9 cellular contexts compared by ENCODE assay signal in genomic region chr7:137847418-137848050, GRCh38. TPM values are rescaled to one million over a fixed set of nuclear protein-coding genes. Genes with fewer than 3 reads are reported as not detected.
A peak's percentile ranks its signal among the peaks of the same experiment; 100 is the strongest.
DNase-seq lines count a peak whose midpoint lies in the region; ATAC-seq and TF ChIP-seq lines count a peak whose summit lies in the region.
"Had no signal": no experiment of that assay in that cellular context is flagged by ENCODE, and none has a peak within 500 bp of the region (broad histone marks: within the 10 kb centered on the region; RNA-seq: fewer than 3 reads in every experiment).

No MANE protein-coding gene starts in this region.

- H3K23ac ChIP-seq in IMR-90 (ENCODE audit: low read depth, low read length): no peak overlapping the region

- H3K4ac ChIP-seq in IMR-90 (ENCODE audit: low read depth, low read length): no peak overlapping the region

- TF ChIP-seq CTCF in GM13977 (IDR thresholded peaks at IDR 0.05; ENCODE audit: extremely low read depth, insufficient read depth, missing control alignments) (no peak), IMR-90 (conservative IDR thresholded peaks at IDR 0.05; ENCODE audit: low read depth, low read length) (no peak), gastroesophageal sphincter (IDR thresholded peaks at IDR 0.05) (no peak), gastrocnemius medialis (IDR thresholded peaks at IDR 0.05 in 4 of 5, conservative IDR thresholded peaks at IDR 0.05 in 1 of 5) (no peak)

- no peaks in the 10 kb centered on the region; the same call in 1 of the 2 replicates for H3K27me3 ChIP-seq in IMR-90 (ENCODE audit: control insufficient read depth, insufficient read depth, low read length)
- H3K27me3 ChIP-seq in gastroesophageal sphincter: peaks cover 46% of the 10 kb centered on the region
- H3K27me3 ChIP-seq in gastrocnemius medialis: peaks cover 31 to 35% (median 32%) of the 10 kb centered on the region in 3 donors

- DNase-seq in GM13977 (ENCODE audit: low spot score) (peak; percentile 48), IMR-90 (no peak), gastrocnemius medialis (no peak), NCI-H1048 (lab: John Stamatoyannopoulos, UW) (no peak), HCEC 1CT (no peak), NCI-H1436 (lab: John Stamatoyannopoulos, UW) (no peak)

- H4K20me1 ChIP-seq in IMR-90 (ENCODE audit: insufficient read depth, low read length): no peaks in the 10 kb centered on the region; the same call in 1 of the 2 replicates

- H3K9me1 ChIP-seq in IMR-90 (ENCODE audit: insufficient read depth, low read length): peaks cover 7% of the 10 kb centered on the region; the same call in 1 of the 2 replicates

- H3K18ac ChIP-seq in IMR-90 (ENCODE audit: low read depth, low read length): no peak overlapping the region

- H3K9me3 ChIP-seq in IMR-90 (ENCODE audit: control insufficient read depth, insufficient read depth, low read length) (no peaks in the 10 kb centered on the region), gastroesophageal sphincter (no peaks in the 10 kb centered on the region), gastrocnemius medialis (no peaks in the 10 kb centered on the region)

- peak overlapping the region; percentile 77 for H3K4me2 ChIP-seq in IMR-90 (ENCODE audit: low read depth, low read length)

- 21% methylated on average over 19 of the region's 31 CpGs; no CpG with 5 or more reads in 1 of the 2 experiments for WGBS in IMR-90 (ENCODE audit: extremely low coverage in 2 of 2, insufficient read length in 1 of 2), 2 experiments
- 23 to 44% methylated on average over 11 to 20 of the region's 31 CpGs for WGBS in gastroesophageal sphincter (ENCODE audit: low coverage in 1 of 2), 2 donors

- POLR2A ChIA-PET in IMR-90 (lab: Charles Lee; ENCODE audit: unreplicated experiment): no interaction called here

- no peak for ATAC-seq in IMR-90 (ENCODE audit: low read depth)
- ATAC-seq in gastroesophageal sphincter: no peak
- no peak for ATAC-seq in gastrocnemius medialis
- ATAC-seq in GM18867 (IDR thresholded peaks at IDR 0.05; ENCODE audit: unreplicated experiment): no peak

- no peak overlapping the region for H3K14ac ChIP-seq in IMR-90 (replicated peaks; ENCODE audit: low read depth, low read length)

- H4K91ac ChIP-seq in IMR-90 (ENCODE audit: insufficient read depth, low read depth, low read length): no peak overlapping the region

- H2BK5ac ChIP-seq in IMR-90 (ENCODE audit: low read depth, low read length, poor library complexity, severe bottlenecking): no peak overlapping the region

- H3K79me1 ChIP-seq in IMR-90 (ENCODE audit: low read depth in 1 of 2, low read length in 2 of 2): peaks cover 0 to 3% of the 10 kb centered on the region in 2 experiments; a peak in 1 of 4 replicates

- no peak overlapping the region; a peak in 1 of 4 replicates for H4K8ac ChIP-seq in IMR-90 (ENCODE audit: low read depth in 2 of 2, low read length in 2 of 2)

- intact Hi-C loops in IMR-90 (cut with micrococcal nuclease) (loop anchor here (2.0 to 5.0 kb wide), 2 partner anchors 35 to 191 kb away; no protein-coding TSS in a partner anchor), gastrocnemius medialis (cut with DNase I; ENCODE audit: low total_unique reads) (no loop called here)

- H2BK15ac ChIP-seq in IMR-90 (ENCODE audit: low read depth, low read length): no peak overlapping the region

- H3K4me3 ChIP-seq in IMR-90 (ENCODE audit: insufficient read depth, low read depth, low read length) (no peak overlapping the region), gastroesophageal sphincter (peak overlapping the region; percentile 15 to 47), gastrocnemius medialis (peak overlapping the region in 3 of 4 donors; percentile 20 to 50 (median 33))

- peak overlapping the region; percentile 30 for H2AK9ac ChIP-seq in IMR-90 (replicated peaks; ENCODE audit: low read depth, low read length, poor library complexity)

- H2AK5ac ChIP-seq in IMR-90 (ENCODE audit: low read depth, low read length): 0 out of 2 replicates have a peak overlapping the region, but pooled peaks have one; percentile 21

- H3K4me1 ChIP-seq in IMR-90 (ENCODE audit: control insufficient read depth, insufficient read depth, low read length) (peaks cover 13% of the 10 kb centered on the region; the same call in 1 of the 2 replicates), gastroesophageal sphincter (peaks cover 0 to 17% (median 7%) of the 10 kb centered on the region in 3 donors), gastrocnemius medialis (peaks cover 5 to 6% of the 10 kb centered on the region in 2 donors)

- no peak for TF ChIP-seq RAD21 in IMR-90 (IDR thresholded peaks at IDR 0.05; ENCODE audit: low read length)

- dilution Hi-C loops in IMR-90 (cut with HindIII; ENCODE audit: low sequenced_read_pairs, unreplicated experiment): no loop called here

- no peak for TF ChIP-seq POLR2A in IMR-90 (IDR thresholded peaks at IDR 0.05; ENCODE audit: low read depth, low read length)
- TF ChIP-seq POLR2A in gastroesophageal sphincter (IDR thresholded peaks at IDR 0.05): no peak
- TF ChIP-seq POLR2A in gastrocnemius medialis (IDR thresholded peaks at IDR 0.05): no peak

- no peak overlapping the region for H2BK120ac ChIP-seq in IMR-90 (ENCODE audit: low read depth, low read length)

- H2BK20ac ChIP-seq in IMR-90 (ENCODE audit: low read depth, low read length): no peak overlapping the region

- in situ Hi-C loops in GM13977 (cut with MboI; ENCODE audit: low pct_unique_long_range_greater_than_20kb, low sequenced_read_pairs, unreplicated experiment): no loop called here
- in situ Hi-C loops in IMR-90 (cut with MboI; ENCODE audit: low sequenced_read_pairs): no loop called here
- in situ Hi-C loops in gastrocnemius medialis (cut with MboI; ENCODE audit: low sequenced_read_pairs in 4 of 4): no loop called here

- H4K5ac ChIP-seq in IMR-90 (ENCODE audit: low read depth, low read length): no peak overlapping the region

- peak overlapping the region; percentile 94 for H2AFZ ChIP-seq in IMR-90 (replicated peaks; ENCODE audit: low read length, poor library complexity)

- TF ChIP-seq EP300 in gastroesophageal sphincter (IDR thresholded peaks at IDR 0.05): no peak

- no peak overlapping the region for H3K9ac ChIP-seq in IMR-90 (ENCODE audit: low read depth, low read length)

- no TSS peak for BruUV-seq in IMR-90 (replicated peaks; lab: Mats Ljungman, UMichigan)

- H3K36me3 ChIP-seq in IMR-90 (ENCODE audit: control insufficient read depth, insufficient read depth, low read length): 0 out of 2 replicates have a peak, but pooled peaks cover 2% of the 10 kb centered on the region
- H3K36me3 ChIP-seq in gastroesophageal sphincter: peaks cover 0 to 6% of the 10 kb centered on the region in 2 donors
- no peaks in the 10 kb centered on the region for H3K36me3 ChIP-seq in gastrocnemius medialis
- H3K36me3 ChIP-seq: SJSA1 had no signal

- H3K27ac ChIP-seq in IMR-90 (ENCODE audit: insufficient read depth, low read length) (no peak overlapping the region), gastroesophageal sphincter (peak overlapping the region in 1 of 4 donors; percentile 28), gastrocnemius medialis (no peak overlapping the region)
- H3K27ac ChIP-seq: SJSA1 had no signal

- no peak overlapping the region for H3K56ac ChIP-seq in IMR-90 (ENCODE audit: extremely low read depth, insufficient read depth, low read length)

- CTCF ChIA-PET in IMR-90 (lab: Yijun Ruan, JAX): no interaction called here

TF ChIP-seq in IMR-90, 13 proteins besides CTCF, POLR2A, EP300 and RAD21:
- peak; percentile 37; the same call in 1 of the 2 replicates for TF ChIP-seq MAFK (IDR thresholded peaks at IDR 0.05; ENCODE audit: low read depth, low read length)
- no peak for TF ChIP-seq MAZ (IDR thresholded peaks at IDR 0.05; ENCODE audit: borderline replicate concordance, low read depth, low read length)

RNA-seq across cellular contexts. Expression of gene DGKI, which starts 0.8 kb away (rescaled TPM):
- total RNA-seq in IMR-90 (2012; rRNA removed): 15.3 and 15.8 TPM in 2 replicates
- 3.8 and 3.9 TPM in 2 replicates for polyA plus RNA-seq in IMR-90 (2012; rRNA removed)
- 1.8 and 2.6 TPM in 2 replicates for polyA plus RNA-seq in IMR-90 (2012; cell fraction: cytosol; rRNA removed)
- 6.1 and 19.7 TPM in 2 replicates for polyA plus RNA-seq in IMR-90 (2012; cell fraction: nucleus; rRNA removed; ENCODE audit: low replicate concordance)
- 1 to 10 TPM in 3 of 4 donors, under 1 TPM in 1; 0.27 to 4.8 (median 3.2) TPM for total RNA-seq in gastroesophageal sphincter
- total RNA-seq in gastrocnemius medialis: 1 to 10 TPM in 1 of 4 donors, under 1 TPM in 2, not detected in 1; 0.02 to 1.8 (median 0.07) TPM
